ENCODE assay signal across 1 cellular context in the genomic region with DNA sequence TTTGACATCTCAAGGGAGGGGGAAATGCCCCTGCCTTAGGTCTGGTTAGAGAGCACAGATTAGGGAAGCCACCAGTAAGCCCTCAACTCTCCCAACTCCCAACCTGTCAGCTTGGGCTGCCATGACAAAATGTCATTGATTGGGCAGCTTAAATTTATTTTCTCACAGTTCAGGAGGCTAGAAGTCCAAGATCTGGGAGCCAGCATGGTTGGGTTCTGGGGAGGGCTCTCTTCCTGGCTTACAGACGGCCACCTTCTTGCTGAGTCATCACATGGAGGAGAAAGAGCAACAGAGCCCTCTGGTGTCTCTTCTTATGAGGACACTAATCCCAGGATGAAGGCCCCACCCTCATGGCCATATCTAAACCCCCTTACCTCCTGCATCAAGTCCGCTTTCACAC.
TF ChIP-seq lines count a peak whose summit lies in the region.

No MANE protein-coding gene starts in this region.

TF ChIP-seq in SK-N-SH treated with all-trans-retinoic acid at 6 μM for 48 hours, 23 proteins besides CTCF, POLR2A, EP300 and RAD21 (continued from another document):
- TF ChIP-seq, protein P1, sequence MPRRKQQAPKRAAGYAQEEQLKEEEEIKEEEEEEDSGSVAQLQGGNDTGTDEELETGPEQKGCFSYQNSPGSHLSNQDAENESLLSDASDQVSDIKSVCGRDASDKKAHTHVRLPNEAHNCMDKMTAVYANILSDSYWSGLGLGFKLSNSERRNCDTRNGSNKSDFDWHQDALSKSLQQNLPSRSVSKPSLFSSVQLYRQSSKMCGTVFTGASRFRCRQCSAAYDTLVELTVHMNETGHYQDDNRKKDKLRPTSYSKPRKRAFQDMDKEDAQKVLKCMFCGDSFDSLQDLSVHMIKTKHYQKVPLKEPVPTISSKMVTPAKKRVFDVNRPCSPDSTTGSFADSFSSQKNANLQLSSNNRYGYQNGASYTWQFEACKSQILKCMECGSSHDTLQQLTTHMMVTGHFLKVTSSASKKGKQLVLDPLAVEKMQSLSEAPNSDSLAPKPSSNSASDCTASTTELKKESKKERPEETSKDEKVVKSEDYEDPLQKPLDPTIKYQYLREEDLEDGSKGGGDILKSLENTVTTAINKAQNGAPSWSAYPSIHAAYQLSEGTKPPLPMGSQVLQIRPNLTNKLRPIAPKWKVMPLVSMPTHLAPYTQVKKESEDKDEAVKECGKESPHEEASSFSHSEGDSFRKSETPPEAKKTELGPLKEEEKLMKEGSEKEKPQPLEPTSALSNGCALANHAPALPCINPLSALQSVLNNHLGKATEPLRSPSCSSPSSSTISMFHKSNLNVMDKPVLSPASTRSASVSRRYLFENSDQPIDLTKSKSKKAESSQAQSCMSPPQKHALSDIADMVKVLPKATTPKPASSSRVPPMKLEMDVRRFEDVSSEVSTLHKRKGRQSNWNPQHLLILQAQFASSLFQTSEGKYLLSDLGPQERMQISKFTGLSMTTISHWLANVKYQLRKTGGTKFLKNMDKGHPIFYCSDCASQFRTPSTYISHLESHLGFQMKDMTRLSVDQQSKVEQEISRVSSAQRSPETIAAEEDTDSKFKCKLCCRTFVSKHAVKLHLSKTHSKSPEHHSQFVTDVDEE (CRISPR knock-in tag; IDR thresholded peaks at IDR 0.05) = no peak
- TF ChIP-seq GLIS3 (CRISPR knock-in tag; IDR thresholded peaks at IDR 0.05) (no peak), ARNTL (CRISPR knock-in tag; IDR thresholded peaks at IDR 0.05; ENCODE audit: borderline replicate concordance, low read depth) (no peak), ZNF8 (CRISPR knock-in tag; IDR thresholded peaks at IDR 0.05) (no peak), TOX (CRISPR knock-in tag; IDR thresholded peaks at IDR 0.05; ENCODE audit: borderline replicate concordance) (no peak), ZFP30 (CRISPR knock-in tag; IDR thresholded peaks at IDR 0.05) (no peak)
- TF ChIP-seq, protein P2, sequence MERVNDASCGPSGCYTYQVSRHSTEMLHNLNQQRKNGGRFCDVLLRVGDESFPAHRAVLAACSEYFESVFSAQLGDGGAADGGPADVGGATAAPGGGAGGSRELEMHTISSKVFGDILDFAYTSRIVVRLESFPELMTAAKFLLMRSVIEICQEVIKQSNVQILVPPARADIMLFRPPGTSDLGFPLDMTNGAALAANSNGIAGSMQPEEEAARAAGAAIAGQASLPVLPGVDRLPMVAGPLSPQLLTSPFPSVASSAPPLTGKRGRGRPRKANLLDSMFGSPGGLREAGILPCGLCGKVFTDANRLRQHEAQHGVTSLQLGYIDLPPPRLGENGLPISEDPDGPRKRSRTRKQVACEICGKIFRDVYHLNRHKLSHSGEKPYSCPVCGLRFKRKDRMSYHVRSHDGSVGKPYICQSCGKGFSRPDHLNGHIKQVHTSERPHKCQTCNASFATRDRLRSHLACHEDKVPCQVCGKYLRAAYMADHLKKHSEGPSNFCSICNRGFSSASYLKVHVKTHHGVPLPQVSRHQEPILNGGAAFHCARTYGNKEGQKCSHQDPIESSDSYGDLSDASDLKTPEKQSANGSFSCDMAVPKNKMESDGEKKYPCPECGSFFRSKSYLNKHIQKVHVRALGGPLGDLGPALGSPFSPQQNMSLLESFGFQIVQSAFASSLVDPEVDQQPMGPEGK (CRISPR knock-in tag; IDR thresholded peaks at IDR 0.05; ENCODE audit: borderline replicate concordance) = no peak
- TF ChIP-seq, protein P3, sequence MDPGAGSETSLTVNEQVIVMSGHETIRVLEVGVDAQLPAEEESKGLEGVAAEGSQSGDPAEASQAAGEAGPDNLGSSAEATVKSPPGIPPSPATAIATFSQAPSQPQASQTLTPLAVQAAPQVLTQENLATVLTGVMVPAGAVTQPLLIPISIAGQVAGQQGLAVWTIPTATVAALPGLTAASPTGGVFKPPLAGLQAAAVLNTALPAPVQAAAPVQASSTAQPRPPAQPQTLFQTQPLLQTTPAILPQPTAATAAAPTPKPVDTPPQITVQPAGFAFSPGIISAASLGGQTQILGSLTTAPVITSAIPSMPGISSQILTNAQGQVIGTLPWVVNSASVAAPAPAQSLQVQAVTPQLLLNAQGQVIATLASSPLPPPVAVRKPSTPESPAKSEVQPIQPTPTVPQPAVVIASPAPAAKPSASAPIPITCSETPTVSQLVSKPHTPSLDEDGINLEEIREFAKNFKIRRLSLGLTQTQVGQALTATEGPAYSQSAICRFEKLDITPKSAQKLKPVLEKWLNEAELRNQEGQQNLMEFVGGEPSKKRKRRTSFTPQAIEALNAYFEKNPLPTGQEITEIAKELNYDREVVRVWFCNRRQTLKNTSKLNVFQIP (CRISPR knock-in tag; IDR thresholded peaks at IDR 0.05; ENCODE audit: borderline replicate concordance, low read depth) = no peak
